Comparison of ENCODE assay signal across 1 cellular context in the genomic region with DNA sequence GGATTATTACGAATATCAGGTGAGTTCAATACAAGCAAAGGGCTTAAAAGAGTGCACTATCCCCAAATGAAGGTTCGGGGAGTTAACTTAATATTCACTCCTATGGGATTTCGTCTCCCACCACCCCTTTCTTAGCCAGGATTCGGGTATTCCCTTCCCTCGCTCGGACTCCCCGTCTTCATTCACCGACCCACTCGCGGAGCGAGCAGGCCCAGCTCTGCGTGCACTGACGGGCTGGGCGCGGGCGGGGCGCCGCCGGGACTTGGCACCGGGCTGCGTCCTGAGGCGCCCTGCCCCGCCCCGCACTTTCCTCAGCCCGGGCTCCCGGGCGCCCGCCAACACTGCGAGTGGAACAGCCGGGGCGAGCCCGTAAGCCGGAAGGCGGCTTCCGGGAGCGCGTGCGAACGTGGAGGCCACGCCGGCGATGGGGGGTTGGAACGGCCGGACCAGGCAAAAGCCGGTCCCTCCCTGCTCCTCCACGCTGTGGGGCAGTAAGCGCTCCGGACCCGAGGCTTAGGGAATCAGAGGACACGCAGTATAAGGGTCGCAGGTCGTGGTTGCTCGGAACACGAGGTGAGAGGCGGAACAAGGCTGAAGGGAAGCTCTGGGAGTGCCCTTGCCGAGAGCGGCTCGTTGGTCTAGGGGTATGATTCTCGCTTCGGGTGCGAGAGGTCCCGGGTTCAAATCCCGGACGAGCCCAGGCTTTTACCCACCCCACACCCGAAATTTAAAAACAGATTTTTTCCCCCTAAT.
TF ChIP-seq lines count a peak whose summit lies in the region.

No MANE protein-coding gene starts in this region.

TF ChIP-seq in HepG2, 621 proteins besides CTCF, POLR2A, EP300 and RAD21 (continued from another document and continues in another):
- TF ChIP-seq, protein P1, sequence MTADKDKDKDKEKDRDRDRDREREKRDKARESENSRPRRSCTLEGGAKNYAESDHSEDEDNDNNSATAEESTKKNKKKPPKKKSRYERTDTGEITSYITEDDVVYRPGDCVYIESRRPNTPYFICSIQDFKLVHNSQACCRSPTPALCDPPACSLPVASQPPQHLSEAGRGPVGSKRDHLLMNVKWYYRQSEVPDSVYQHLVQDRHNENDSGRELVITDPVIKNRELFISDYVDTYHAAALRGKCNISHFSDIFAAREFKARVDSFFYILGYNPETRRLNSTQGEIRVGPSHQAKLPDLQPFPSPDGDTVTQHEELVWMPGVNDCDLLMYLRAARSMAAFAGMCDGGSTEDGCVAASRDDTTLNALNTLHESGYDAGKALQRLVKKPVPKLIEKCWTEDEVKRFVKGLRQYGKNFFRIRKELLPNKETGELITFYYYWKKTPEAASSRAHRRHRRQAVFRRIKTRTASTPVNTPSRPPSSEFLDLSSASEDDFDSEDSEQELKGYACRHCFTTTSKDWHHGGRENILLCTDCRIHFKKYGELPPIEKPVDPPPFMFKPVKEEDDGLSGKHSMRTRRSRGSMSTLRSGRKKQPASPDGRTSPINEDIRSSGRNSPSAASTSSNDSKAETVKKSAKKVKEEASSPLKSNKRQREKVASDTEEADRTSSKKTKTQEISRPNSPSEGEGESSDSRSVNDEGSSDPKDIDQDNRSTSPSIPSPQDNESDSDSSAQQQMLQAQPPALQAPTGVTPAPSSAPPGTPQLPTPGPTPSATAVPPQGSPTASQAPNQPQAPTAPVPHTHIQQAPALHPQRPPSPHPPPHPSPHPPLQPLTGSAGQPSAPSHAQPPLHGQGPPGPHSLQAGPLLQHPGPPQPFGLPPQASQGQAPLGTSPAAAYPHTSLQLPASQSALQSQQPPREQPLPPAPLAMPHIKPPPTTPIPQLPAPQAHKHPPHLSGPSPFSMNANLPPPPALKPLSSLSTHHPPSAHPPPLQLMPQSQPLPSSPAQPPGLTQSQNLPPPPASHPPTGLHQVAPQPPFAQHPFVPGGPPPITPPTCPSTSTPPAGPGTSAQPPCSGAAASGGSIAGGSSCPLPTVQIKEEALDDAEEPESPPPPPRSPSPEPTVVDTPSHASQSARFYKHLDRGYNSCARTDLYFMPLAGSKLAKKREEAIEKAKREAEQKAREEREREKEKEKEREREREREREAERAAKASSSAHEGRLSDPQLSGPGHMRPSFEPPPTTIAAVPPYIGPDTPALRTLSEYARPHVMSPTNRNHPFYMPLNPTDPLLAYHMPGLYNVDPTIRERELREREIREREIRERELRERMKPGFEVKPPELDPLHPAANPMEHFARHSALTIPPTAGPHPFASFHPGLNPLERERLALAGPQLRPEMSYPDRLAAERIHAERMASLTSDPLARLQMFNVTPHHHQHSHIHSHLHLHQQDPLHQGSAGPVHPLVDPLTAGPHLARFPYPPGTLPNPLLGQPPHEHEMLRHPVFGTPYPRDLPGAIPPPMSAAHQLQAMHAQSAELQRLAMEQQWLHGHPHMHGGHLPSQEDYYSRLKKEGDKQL (CRISPR knock-in tag; IDR thresholded peaks at IDR 0.05; ENCODE audit: low read depth), result no peak
- peak; percentile 79; the same call in 1 of the 2 replicates for TF ChIP-seq ZNF773 (CRISPR knock-in tag; IDR thresholded peaks at IDR 0.05; ENCODE audit: borderline replicate concordance)
- peak; percentile 25 for TF ChIP-seq CBX1 (IDR thresholded peaks at IDR 0.05; ENCODE audit: low read depth)
- TF ChIP-seq, protein P2, sequence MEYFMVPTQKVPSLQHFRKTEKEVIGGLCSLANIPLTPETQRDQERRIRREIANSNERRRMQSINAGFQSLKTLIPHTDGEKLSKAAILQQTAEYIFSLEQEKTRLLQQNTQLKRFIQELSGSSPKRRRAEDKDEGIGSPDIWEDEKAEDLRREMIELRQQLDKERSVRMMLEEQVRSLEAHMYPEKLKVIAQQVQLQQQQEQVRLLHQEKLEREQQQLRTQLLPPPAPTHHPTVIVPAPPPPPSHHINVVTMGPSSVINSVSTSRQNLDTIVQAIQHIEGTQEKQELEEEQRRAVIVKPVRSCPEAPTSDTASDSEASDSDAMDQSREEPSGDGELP (IDR thresholded peaks at IDR 0.05; ENCODE audit: borderline replicate concordance, low read depth), result no peak
- TF ChIP-seq, protein P3, sequence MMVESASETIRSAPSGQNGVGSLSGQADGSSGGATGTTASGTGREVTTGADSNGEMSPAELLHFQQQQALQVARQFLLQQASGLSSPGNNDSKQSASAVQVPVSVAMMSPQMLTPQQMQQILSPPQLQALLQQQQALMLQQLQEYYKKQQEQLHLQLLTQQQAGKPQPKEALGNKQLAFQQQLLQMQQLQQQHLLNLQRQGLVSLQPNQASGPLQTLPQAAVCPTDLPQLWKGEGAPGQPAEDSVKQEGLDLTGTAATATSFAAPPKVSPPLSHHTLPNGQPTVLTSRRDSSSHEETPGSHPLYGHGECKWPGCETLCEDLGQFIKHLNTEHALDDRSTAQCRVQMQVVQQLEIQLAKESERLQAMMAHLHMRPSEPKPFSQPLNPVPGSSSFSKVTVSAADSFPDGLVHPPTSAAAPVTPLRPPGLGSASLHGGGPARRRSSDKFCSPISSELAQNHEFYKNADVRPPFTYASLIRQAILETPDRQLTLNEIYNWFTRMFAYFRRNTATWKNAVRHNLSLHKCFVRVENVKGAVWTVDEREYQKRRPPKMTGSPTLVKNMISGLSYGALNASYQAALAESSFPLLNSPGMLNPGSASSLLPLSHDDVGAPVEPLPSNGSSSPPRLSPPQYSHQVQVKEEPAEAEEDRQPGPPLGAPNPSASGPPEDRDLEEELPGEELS (CRISPR knock-in tag; IDR thresholded peaks at IDR 0.05), result no peak
- TF ChIP-seq, protein P4, sequence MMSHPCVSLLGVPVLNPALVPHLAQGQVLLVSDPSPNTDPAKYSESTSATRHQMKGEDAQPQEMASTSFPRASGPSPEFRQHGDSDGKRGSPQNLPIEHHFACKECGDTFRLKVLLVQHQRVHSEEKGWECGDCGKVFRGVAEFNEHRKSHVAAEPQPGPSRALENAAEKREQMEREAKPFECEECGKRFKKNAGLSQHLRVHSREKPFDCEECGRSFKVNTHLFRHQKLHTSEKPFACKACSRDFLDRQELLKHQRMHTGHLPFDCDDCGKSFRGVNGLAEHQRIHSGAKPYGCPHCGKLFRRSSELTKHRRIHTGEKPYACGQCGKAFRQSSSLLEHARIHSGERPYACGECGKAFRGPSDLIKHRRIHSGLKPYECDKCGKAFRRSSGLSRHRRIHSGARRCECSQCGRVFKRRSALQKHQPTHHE (CRISPR knock-in tag; IDR thresholded peaks at IDR 0.05; ENCODE audit: borderline replicate concordance), result peak; percentile 89; the same call in 1 of the 2 replicates
- TF ChIP-seq, protein P5, sequence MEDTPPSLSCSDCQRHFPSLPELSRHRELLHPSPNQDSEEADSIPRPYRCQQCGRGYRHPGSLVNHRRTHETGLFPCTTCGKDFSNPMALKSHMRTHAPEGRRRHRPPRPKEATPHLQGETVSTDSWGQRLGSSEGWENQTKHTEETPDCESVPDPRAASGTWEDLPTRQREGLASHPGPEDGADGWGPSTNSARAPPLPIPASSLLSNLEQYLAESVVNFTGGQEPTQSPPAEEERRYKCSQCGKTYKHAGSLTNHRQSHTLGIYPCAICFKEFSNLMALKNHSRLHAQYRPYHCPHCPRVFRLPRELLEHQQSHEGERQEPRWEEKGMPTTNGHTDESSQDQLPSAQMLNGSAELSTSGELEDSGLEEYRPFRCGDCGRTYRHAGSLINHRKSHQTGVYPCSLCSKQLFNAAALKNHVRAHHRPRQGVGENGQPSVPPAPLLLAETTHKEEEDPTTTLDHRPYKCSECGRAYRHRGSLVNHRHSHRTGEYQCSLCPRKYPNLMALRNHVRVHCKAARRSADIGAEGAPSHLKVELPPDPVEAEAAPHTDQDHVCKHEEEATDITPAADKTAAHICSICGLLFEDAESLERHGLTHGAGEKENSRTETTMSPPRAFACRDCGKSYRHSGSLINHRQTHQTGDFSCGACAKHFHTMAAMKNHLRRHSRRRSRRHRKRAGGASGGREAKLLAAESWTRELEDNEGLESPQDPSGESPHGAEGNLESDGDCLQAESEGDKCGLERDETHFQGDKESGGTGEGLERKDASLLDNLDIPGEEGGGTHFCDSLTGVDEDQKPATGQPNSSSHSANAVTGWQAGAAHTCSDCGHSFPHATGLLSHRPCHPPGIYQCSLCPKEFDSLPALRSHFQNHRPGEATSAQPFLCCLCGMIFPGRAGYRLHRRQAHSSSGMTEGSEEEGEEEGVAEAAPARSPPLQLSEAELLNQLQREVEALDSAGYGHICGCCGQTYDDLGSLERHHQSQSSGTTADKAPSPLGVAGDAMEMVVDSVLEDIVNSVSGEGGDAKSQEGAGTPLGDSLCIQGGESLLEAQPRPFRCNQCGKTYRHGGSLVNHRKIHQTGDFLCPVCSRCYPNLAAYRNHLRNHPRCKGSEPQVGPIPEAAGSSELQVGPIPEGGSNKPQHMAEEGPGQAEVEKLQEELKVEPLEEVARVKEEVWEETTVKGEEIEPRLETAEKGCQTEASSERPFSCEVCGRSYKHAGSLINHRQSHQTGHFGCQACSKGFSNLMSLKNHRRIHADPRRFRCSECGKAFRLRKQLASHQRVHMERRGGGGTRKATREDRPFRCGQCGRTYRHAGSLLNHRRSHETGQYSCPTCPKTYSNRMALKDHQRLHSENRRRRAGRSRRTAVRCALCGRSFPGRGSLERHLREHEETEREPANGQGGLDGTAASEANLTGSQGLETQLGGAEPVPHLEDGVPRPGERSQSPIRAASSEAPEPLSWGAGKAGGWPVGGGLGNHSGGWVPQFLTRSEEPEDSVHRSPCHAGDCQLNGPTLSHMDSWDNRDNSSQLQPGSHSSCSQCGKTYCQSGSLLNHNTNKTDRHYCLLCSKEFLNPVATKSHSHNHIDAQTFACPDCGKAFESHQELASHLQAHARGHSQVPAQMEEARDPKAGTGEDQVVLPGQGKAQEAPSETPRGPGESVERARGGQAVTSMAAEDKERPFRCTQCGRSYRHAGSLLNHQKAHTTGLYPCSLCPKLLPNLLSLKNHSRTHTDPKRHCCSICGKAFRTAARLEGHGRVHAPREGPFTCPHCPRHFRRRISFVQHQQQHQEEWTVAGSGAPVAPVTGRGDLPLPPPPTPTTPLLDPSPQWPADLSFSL (CRISPR knock-in tag; IDR thresholded peaks at IDR 0.05), result no peak
- peak; percentile 77; the same call in 1 of the 2 replicates for TF ChIP-seq ZNF577 (CRISPR knock-in tag; IDR thresholded peaks at IDR 0.05; ENCODE audit: borderline replicate concordance, low read depth)
- no peak for TF ChIP-seq ATM (IDR thresholded peaks at IDR 0.05; ENCODE audit: borderline replicate concordance)
- TF ChIP-seq ZFP36 (IDR thresholded peaks at IDR 0.05; ENCODE audit: borderline replicate concordance, low read depth, low read length, partially characterized antibody), result peak; percentile 15
- peak; percentile 86; the same call in 1 of the 2 replicates for TF ChIP-seq PAX8 (CRISPR knock-in tag; IDR thresholded peaks at IDR 0.05; ENCODE audit: borderline replicate concordance)
- TF ChIP-seq, protein P6, sequence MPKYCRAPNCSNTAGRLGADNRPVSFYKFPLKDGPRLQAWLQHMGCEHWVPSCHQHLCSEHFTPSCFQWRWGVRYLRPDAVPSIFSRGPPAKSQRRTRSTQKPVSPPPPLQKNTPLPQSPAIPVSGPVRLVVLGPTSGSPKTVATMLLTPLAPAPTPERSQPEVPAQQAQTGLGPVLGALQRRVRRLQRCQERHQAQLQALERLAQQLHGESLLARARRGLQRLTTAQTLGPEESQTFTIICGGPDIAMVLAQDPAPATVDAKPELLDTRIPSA (CRISPR knock-in tag; IDR thresholded peaks at IDR 0.05; ENCODE audit: borderline replicate concordance), result no peak; the same call in 1 of the 2 replicates
- peak; percentile 73; the same call in 1 of the 2 replicates for TF ChIP-seq SMYD3 (CRISPR knock-in tag; IDR thresholded peaks at IDR 0.05)
- TF ChIP-seq, protein P7, sequence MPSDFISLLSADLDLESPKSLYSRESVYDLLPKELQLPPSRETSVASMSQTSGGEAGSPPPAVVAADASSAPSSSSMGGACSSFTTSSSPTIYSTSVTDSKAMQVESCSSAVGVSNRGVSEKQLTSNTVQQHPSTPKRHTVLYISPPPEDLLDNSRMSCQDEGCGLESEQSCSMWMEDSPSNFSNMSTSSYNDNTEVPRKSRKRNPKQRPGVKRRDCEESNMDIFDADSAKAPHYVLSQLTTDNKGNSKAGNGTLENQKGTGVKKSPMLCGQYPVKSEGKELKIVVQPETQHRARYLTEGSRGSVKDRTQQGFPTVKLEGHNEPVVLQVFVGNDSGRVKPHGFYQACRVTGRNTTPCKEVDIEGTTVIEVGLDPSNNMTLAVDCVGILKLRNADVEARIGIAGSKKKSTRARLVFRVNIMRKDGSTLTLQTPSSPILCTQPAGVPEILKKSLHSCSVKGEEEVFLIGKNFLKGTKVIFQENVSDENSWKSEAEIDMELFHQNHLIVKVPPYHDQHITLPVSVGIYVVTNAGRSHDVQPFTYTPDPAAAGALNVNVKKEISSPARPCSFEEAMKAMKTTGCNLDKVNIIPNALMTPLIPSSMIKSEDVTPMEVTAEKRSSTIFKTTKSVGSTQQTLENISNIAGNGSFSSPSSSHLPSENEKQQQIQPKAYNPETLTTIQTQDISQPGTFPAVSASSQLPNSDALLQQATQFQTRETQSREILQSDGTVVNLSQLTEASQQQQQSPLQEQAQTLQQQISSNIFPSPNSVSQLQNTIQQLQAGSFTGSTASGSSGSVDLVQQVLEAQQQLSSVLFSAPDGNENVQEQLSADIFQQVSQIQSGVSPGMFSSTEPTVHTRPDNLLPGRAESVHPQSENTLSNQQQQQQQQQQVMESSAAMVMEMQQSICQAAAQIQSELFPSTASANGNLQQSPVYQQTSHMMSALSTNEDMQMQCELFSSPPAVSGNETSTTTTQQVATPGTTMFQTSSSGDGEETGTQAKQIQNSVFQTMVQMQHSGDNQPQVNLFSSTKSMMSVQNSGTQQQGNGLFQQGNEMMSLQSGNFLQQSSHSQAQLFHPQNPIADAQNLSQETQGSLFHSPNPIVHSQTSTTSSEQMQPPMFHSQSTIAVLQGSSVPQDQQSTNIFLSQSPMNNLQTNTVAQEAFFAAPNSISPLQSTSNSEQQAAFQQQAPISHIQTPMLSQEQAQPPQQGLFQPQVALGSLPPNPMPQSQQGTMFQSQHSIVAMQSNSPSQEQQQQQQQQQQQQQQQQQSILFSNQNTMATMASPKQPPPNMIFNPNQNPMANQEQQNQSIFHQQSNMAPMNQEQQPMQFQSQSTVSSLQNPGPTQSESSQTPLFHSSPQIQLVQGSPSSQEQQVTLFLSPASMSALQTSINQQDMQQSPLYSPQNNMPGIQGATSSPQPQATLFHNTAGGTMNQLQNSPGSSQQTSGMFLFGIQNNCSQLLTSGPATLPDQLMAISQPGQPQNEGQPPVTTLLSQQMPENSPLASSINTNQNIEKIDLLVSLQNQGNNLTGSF (CRISPR knock-in tag; IDR thresholded peaks at IDR 0.05), result peak; percentile 51; the same call in 1 of the 2 replicates
- peak; percentile 5; the same call in 1 of the 2 replicates for TF ChIP-seq ZNF235 (CRISPR knock-in tag; IDR thresholded peaks at IDR 0.05; ENCODE audit: borderline replicate concordance)
- no peak; the same call in 1 of the 2 replicates for TF ChIP-seq ZNF34 (CRISPR knock-in tag; IDR thresholded peaks at IDR 0.05; ENCODE audit: borderline replicate concordance)
- TF ChIP-seq, protein P8, sequence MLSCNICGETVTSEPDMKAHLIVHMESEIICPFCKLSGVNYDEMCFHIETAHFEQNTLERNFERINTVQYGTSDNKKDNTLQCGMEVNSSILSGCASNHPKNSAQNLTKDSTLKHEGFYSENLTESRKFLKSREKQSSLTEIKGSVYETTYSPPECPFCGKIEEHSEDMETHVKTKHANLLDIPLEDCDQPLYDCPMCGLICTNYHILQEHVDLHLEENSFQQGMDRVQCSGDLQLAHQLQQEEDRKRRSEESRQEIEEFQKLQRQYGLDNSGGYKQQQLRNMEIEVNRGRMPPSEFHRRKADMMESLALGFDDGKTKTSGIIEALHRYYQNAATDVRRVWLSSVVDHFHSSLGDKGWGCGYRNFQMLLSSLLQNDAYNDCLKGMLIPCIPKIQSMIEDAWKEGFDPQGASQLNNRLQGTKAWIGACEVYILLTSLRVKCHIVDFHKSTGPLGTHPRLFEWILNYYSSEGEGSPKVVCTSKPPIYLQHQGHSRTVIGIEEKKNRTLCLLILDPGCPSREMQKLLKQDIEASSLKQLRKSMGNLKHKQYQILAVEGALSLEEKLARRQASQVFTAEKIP (CRISPR knock-in tag; IDR thresholded peaks at IDR 0.05; ENCODE audit: borderline replicate concordance), result no peak
- TF ChIP-seq SMC3 (IDR thresholded peaks at IDR 0.05; ENCODE audit: low read length), result no peak
- no peak for TF ChIP-seq ZC3H4 (CRISPR knock-in tag; IDR thresholded peaks at IDR 0.05; ENCODE audit: borderline replicate concordance)
- TF ChIP-seq ZNF160 (CRISPR knock-in tag; IDR thresholded peaks at IDR 0.05), result no peak; the same call in none of the 2 replicates
- TF ChIP-seq CENPX (CRISPR knock-in tag; IDR thresholded peaks at IDR 0.05), result no peak
